ENCODE assay signal across 8 cellular contexts in genomic region chr11:113474362-113475159, GRCh38. TPM values are rescaled to one million over a fixed set of nuclear protein-coding genes. Genes with fewer than 3 reads are reported as not detected.
DNase-seq lines count a peak whose midpoint lies in the region; ATAC-seq and TF ChIP-seq lines count a peak whose summit lies in the region.

No MANE protein-coding gene starts in this region.

- peaks cover 54% of the 10 kb centered on the region for H3K27me3 Mint-ChIP-seq in activated CD4-positive, alpha-beta T cell treated with anti-CD3 and anti-CD28 coated beads, Interleukin-2, amount 10 ng/mL, durations not matched to agents 7 days and 5 days

- no peak for TF ChIP-seq CTCF in lower leg skin (IDR thresholded peaks at IDR 0.05)

- no peak overlapping the region for H3K27ac Mint-ChIP-seq in activated CD4-positive, alpha-beta T cell treated with anti-CD3 and anti-CD28 coated beads, Interleukin-2, amount 10 ng/mL, durations not matched to agents 7 days and 5 days

- H3K4me3 Mint-ChIP-seq in activated CD4-positive, alpha-beta T cell treated with anti-CD3 and anti-CD28 coated beads, Interleukin-2, amount 10 ng/mL, durations not matched to agents 7 days and 5 days: no peak overlapping the region

- CTCF ChIA-PET in activated CD4-positive, alpha-beta T cell treated with anti-CD3 and anti-CD28 coated beads, Interleukin-2, amount 10 ng/mL, durations not matched to agents 7 days and 5 days (lab: Charles Lee): interaction anchor here (0.8 kb wide), 1 partner anchor 25 kb away, joined by 3 read pairs; no protein-coding TSS in a partner anchor

- no peak for TF ChIP-seq POLR2A in lower leg skin (IDR thresholded peaks at IDR 0.05)

- DNase-seq in DMS53 treated with DMSO at 0.1 percent for 48 hours (lab: John Stamatoyannopoulos, UW; ENCODE audit: unreplicated experiment): peak; percentile 77
- peak; percentile 80 for DNase-seq in LHCN-M2 (ENCODE audit: low read depth)
- DNase-seq in activated CD4-positive, alpha-beta T cell treated with anti-CD3 and anti-CD28 coated beads, Interleukin-2, amount 10 ng/mL, durations not matched to agents 7 days and 5 days: peak; percentile 71
- peak; percentile 91 for DNase-seq in ecto neural progenitor cell (ENCODE audit: low spot score)
- peak; percentile 54 to 90 for DNase-seq in lower leg skin (ENCODE audit: low spot score in 2 of 2)
- DNase-seq in stimulated activated CD8-positive, alpha-beta memory T cell treated with anti-CD3 and anti-CD28 coated beads, Interleukin-15, amount 100 ng/mL, for 1 hour (ENCODE audit: low read depth): peak; percentile 25
- no peak for DNase-seq in cortex of kidney (lab: John Stamatoyannopoulos, UW)

- ATAC-seq in GM18861 (IDR thresholded peaks at IDR 0.05; ENCODE audit: unreplicated experiment): no peak

- peaks cover 5% of the 10 kb centered on the region for H3K4me1 Mint-ChIP-seq in activated CD4-positive, alpha-beta T cell treated with anti-CD3 and anti-CD28 coated beads, Interleukin-2, amount 10 ng/mL, durations not matched to agents 7 days and 5 days

- 3% methylated on average over 51 to 61 of the region's 70 CpGs for WGBS in lower leg skin, 2 donors

- POLR2A ChIA-PET in activated CD4-positive, alpha-beta T cell treated with anti-CD3 and anti-CD28 coated beads, Interleukin-2, amount 10 ng/mL, durations not matched to agents 7 days and 5 days (lab: Charles Lee): no interaction called here

- intact Hi-C loops in lower leg skin (cut with DNase I; ENCODE audit: low total_unique reads): no loop called here

- no peaks in the 10 kb centered on the region for H3K9me3 Mint-ChIP-seq in activated CD4-positive, alpha-beta T cell treated with anti-CD3 and anti-CD28 coated beads, Interleukin-2, amount 10 ng/mL, durations not matched to agents 7 days and 5 days

- H3K36me3 Mint-ChIP-seq in activated CD4-positive, alpha-beta T cell treated with anti-CD3 and anti-CD28 coated beads, Interleukin-2, amount 10 ng/mL, durations not matched to agents 7 days and 5 days (ENCODE audit: low read depth): no peaks in the 10 kb centered on the region

- no peak overlapping the region for H3K4me3 ChIP-seq in lower leg skin (ENCODE audit: low read depth, poor library complexity, severe bottlenecking)

RNA-seq across cellular contexts. Expression of gene DRD2, which starts 0.6 kb away (rescaled TPM):
- 3.3 and 5.7 TPM in 2 replicates for total RNA-seq in LHCN-M2 (2014; rRNA removed)
- 1.1 TPM for polyA plus RNA-seq in LHCN-M2 (2012)
- total RNA-seq in activated CD4-positive, alpha-beta T cell treated with anti-CD3 and anti-CD28 coated beads, Interleukin-2, amount 10 ng/mL, durations not matched to agents 7 days and 5 days: not detected
- total RNA-seq in lower leg skin: under 1 TPM in 3 of 4 donors, not detected in 1; 0.11 to 0.81 (median 0.22) TPM
